Comparison of ENCODE assay signal across 25 cellular contexts in genomic region chr10:25063644-25064043, GRCh38. TPM values are rescaled to one million over a fixed set of nuclear protein-coding genes. Genes with fewer than 3 reads are reported as not detected.
DNase-seq lines count a peak whose midpoint lies in the region; ATAC-seq and TF ChIP-seq lines count a peak whose summit lies in the region.
"Had no signal": no experiment of that assay in that cellular context is flagged by ENCODE, and none has a peak within 500 bp of the region (broad histone marks: within the 10 kb centered on the region; RNA-seq: fewer than 3 reads in every experiment).

No MANE protein-coding gene starts in this region.

- no peak overlapping the region for H3K4ac ChIP-seq in trophoblast cell (ENCODE audit: low read depth, low read length)

- H3K27ac Mint-ChIP-seq in activated naive CD4-positive, alpha-beta T cell treated with anti-CD3 and anti-CD28 coated beads, Interleukin-2, amount 50 U/mL, for 72 hours = peak overlapping the region; percentile 4 to 77
- no peak overlapping the region for H3K27ac Mint-ChIP-seq in activated naive CD4-positive, alpha-beta T cell treated with anti-CD3 and anti-CD28 coated beads for 36 hours
- H3K27ac Mint-ChIP-seq: brain had no signal

- no peak for TF ChIP-seq CTCF in RWPE2 (IDR thresholded peaks at IDR 0.05; ENCODE audit: poor library complexity, severe bottlenecking)
- no peak for TF ChIP-seq CTCF in colonic mucosa (IDR thresholded peaks at IDR 0.05)

- H2BK120ac ChIP-seq in trophoblast cell (ENCODE audit: insufficient read depth, low read length, poor library complexity) = no peak overlapping the region

- H3K36me3 Mint-ChIP-seq in activated naive CD4-positive, alpha-beta T cell treated with anti-CD3 and anti-CD28 coated beads, Interleukin-2, amount 50 U/mL, for 72 hours = peaks cover 0 to 18% of the 10 kb centered on the region in 2 donors
- no peaks in the 10 kb centered on the region for H3K36me3 Mint-ChIP-seq in activated naive CD4-positive, alpha-beta T cell treated with anti-CD3 and anti-CD28 coated beads for 36 hours (ENCODE audit: low read depth)
- H3K36me3 Mint-ChIP-seq: brain had no signal

- H3K9ac ChIP-seq in colonic mucosa (ENCODE audit: low read depth in 2 of 2, low read length in 2 of 2) (no peak overlapping the region), trophoblast cell (ENCODE audit: low read length) (no peak overlapping the region)

- H3K36me3 ChIP-seq in RWPE2 (ENCODE audit: low read depth) = no peaks in the 10 kb centered on the region
- H3K36me3 ChIP-seq in colonic mucosa = no peaks in the 10 kb centered on the region
- no peaks in the 10 kb centered on the region for H3K36me3 ChIP-seq in trophoblast cell (ENCODE audit: control insufficient read depth in 1 of 2, insufficient read depth in 2 of 2, low read length in 2 of 2)
- H3K36me3 ChIP-seq: HAP-1 had no signal

- intact Hi-C loops in activated naive CD4-positive, alpha-beta T cell treated with anti-CD3 and anti-CD28 coated beads for 36 hours (cut with micrococcal nuclease) = loop anchor here (2.0 to 5.0 kb wide), 2 partner anchors 339 to 356 kb away; no protein-coding TSS in a partner anchor
- intact Hi-C loops in colonic mucosa (cut with DNase I) = no loop called here

- no peak overlapping the region for H3K4me3 Mint-ChIP-seq in activated naive CD4-positive, alpha-beta T cell treated with anti-CD3 and anti-CD28 coated beads for 36 hours
- H3K4me3 Mint-ChIP-seq: brain had no signal

- H3K18ac ChIP-seq in trophoblast cell (ENCODE audit: low read length) = no peak overlapping the region

- ATAC-seq in activated naive CD4-positive, alpha-beta T cell treated with anti-CD3 and anti-CD28 coated beads, Interleukin-2, amount 50 U/mL, for 72 hours = peak in 1 of 2 donors; percentile 39
- ATAC-seq in RWPE2 (ENCODE audit: low read depth) = no peak
- ATAC-seq in GM21423 (IDR thresholded peaks at IDR 0.05; ENCODE audit: unreplicated experiment) = no peak
- ATAC-seq: left lobe of liver, Panc1 had no signal

- H3K27ac ChIP-seq in RWPE2 (ENCODE audit: poor library complexity, severe bottlenecking) (peak overlapping the region; percentile 95), colonic mucosa (no peak overlapping the region), trophoblast cell (ENCODE audit: low read depth, low read length) (no peak overlapping the region)
- H3K27ac ChIP-seq: testis had no signal

- H3K14ac ChIP-seq in trophoblast cell (ENCODE audit: low read length) = no peak overlapping the region

- WGBS in trophoblast cell (ENCODE audit: extremely low coverage, insufficient coverage, insufficient read length) = no CpG with 5 or more reads among the region's 8 CpGs

- H3K4me1 ChIP-seq in RWPE2 (ENCODE audit: insufficient read depth, poor library complexity, severe bottlenecking) (peaks cover 39% of the 10 kb centered on the region), colonic mucosa (no peaks in the 10 kb centered on the region), trophoblast cell (ENCODE audit: control insufficient read depth in 1 of 2, insufficient read depth in 2 of 2, low read length in 2 of 2) (peaks cover 23 to 34% of the 10 kb centered on the region in 2 experiments)
- H3K4me1 ChIP-seq: testis had no signal

- H3K4me3 ChIP-seq in RWPE2 (ENCODE audit: severe bottlenecking) = no peak overlapping the region
- H3K4me3 ChIP-seq in colonic mucosa = no peak overlapping the region
- H3K4me3 ChIP-seq in trophoblast cell (ENCODE audit: low read depth, low read length) = no peak overlapping the region
- H3K4me3 ChIP-seq: HAP-1, testis had no signal

- H3K27me3 ChIP-seq in RWPE2 (ENCODE audit: insufficient read depth, poor library complexity, severe bottlenecking) (no peaks in the 10 kb centered on the region), colonic mucosa (no peaks in the 10 kb centered on the region), trophoblast cell (ENCODE audit: insufficient read depth, low read length) (no peaks in the 10 kb centered on the region)
- H3K27me3 ChIP-seq: testis had no signal

- H4K91ac ChIP-seq in trophoblast cell (ENCODE audit: low read depth, low read length) = peak overlapping the region; percentile 51

- H4K8ac ChIP-seq in trophoblast cell (ENCODE audit: low read depth, low read length) = no peak overlapping the region

- H3K4me2 ChIP-seq in trophoblast cell (ENCODE audit: low read length) = no peak overlapping the region

- CTCF ChIA-PET in activated naive CD4-positive, alpha-beta T cell treated with anti-CD3 and anti-CD28 coated beads for 36 hours (lab: Charles Lee) = no interaction called here

- H2AFZ ChIP-seq in trophoblast cell (ENCODE audit: insufficient read depth, low read length, poor library complexity) = no peak overlapping the region

- H2BK12ac ChIP-seq in trophoblast cell (ENCODE audit: low read length) = peak overlapping the region; percentile 88

- no peak for DNase-seq in activated naive CD4-positive, alpha-beta T cell treated with anti-CD3 and anti-CD28 coated beads, Interleukin-2, amount 50 U/mL, for 72 hours (ENCODE audit: low spot score in 2 of 2)
- DNase-seq in activated naive CD4-positive, alpha-beta T cell treated with anti-CD3 and anti-CD28 coated beads for 36 hours = no peak
- no peak for DNase-seq in RWPE2 (ENCODE audit: low spot score)
- peak; percentile 16 for DNase-seq in colonic mucosa
- DNase-seq in trophoblast cell = no peak
- DNase-seq in NCI-H69 (lab: John Stamatoyannopoulos, UW) = no peak
- DNase-seq: activated CD8-positive, alpha-beta memory T cell treated with anti-CD3 and anti-CD28 coated beads for 24 hours; activated gamma-delta T cell treated with Interleukin-2 at 50 U/mL for 16 hours; CD8-positive, alpha-beta memory T cell; DMS153; Karpas-422; mesendoderm; NCI-H1417; NCI-H2029 treated with DMSO at 0.1 percent for 48 hours; NCI-H526 treated with DMSO at 0.1 percent for 48 hours; SHP77 treated with DMSO at 0.1 percent for 48 hours; small intestine; stimulated activated naive CD4-positive, alpha-beta T cell treated with Interleukin-2 at 50 U/mL for 16 hours; testis had no signal

- no peak overlapping the region for H3K23ac ChIP-seq in trophoblast cell (ENCODE audit: low read length)

- no peaks in the 10 kb centered on the region for H3K27me3 Mint-ChIP-seq in activated naive CD4-positive, alpha-beta T cell treated with anti-CD3 and anti-CD28 coated beads for 36 hours (ENCODE audit: low read depth)
- H3K27me3 Mint-ChIP-seq: brain had no signal

- peaks cover 34% of the 10 kb centered on the region for H3K79me1 ChIP-seq in trophoblast cell (ENCODE audit: low read length)

- peaks cover 9% of the 10 kb centered on the region for H3K79me2 ChIP-seq in trophoblast cell (ENCODE audit: control insufficient read depth, insufficient read depth, low read length, poor library complexity)

- H3K9me3 ChIP-seq in RWPE2 (ENCODE audit: severe bottlenecking) (no peaks in the 10 kb centered on the region), colonic mucosa (no peaks in the 10 kb centered on the region), trophoblast cell (ENCODE audit: insufficient read depth, low read depth, low read length) (no peaks in the 10 kb centered on the region)
- H3K9me3 ChIP-seq: HAP-1, testis had no signal

- H3K4me1 Mint-ChIP-seq in activated naive CD4-positive, alpha-beta T cell treated with anti-CD3 and anti-CD28 coated beads for 36 hours (ENCODE audit: low read depth) = peaks cover 19% of the 10 kb centered on the region

- no peak overlapping the region for H2AK5ac ChIP-seq in trophoblast cell (ENCODE audit: low read length)

- H3K9me3 Mint-ChIP-seq in activated naive CD4-positive, alpha-beta T cell treated with anti-CD3 and anti-CD28 coated beads, Interleukin-2, amount 50 U/mL, for 72 hours = peaks cover 0 to 16% of the 10 kb centered on the region in 2 donors
- H3K9me3 Mint-ChIP-seq in activated naive CD4-positive, alpha-beta T cell treated with anti-CD3 and anti-CD28 coated beads for 36 hours = no peaks in the 10 kb centered on the region
- H3K9me3 Mint-ChIP-seq: CD8-positive, alpha-beta memory T cell had no signal

- H4K12ac ChIP-seq in trophoblast cell (ENCODE audit: low read depth, low read length) = no peak overlapping the region

- H2BK5ac ChIP-seq in trophoblast cell (ENCODE audit: low read depth, low read length, poor library complexity) = no peak overlapping the region

RNA-seq across cellular contexts. Expression of gene THNSL1, which starts 47.2 kb away (rescaled TPM):
- 1 to 10 TPM; 3.7 to 6.7 TPM for total RNA-seq in activated naive CD4-positive, alpha-beta T cell treated with anti-CD3 and anti-CD28 coated beads, Interleukin-2, amount 50 U/mL, for 72 hours
- 1 to 10 TPM; 6.3 to 7.1 TPM for total RNA-seq in activated naive CD4-positive, alpha-beta T cell treated with anti-CD3 and anti-CD28 coated beads for 36 hours
- 1 to 10 TPM; 2.3 to 4.5 TPM for total RNA-seq in colonic mucosa
- 1.0 and 1.2 TPM in 2 replicates for polyA plus RNA-seq in trophoblast cell (2013)

RNA-seq across cellular contexts. Expression of gene ENKUR, which starts 47.7 kb away (rescaled TPM):
- total RNA-seq in activated naive CD4-positive, alpha-beta T cell treated with anti-CD3 and anti-CD28 coated beads, Interleukin-2, amount 50 U/mL, for 72 hours = under 1 TPM in 1 of 2 donors, not detected in 1; 0.08 TPM
- total RNA-seq in activated naive CD4-positive, alpha-beta T cell treated with anti-CD3 and anti-CD28 coated beads for 36 hours = not detected
- total RNA-seq in colonic mucosa = under 1 TPM; 0.20 to 0.48 TPM
- 0.60 and 0.63 TPM in 2 replicates for polyA plus RNA-seq in trophoblast cell (2013)
- total RNA-seq: CD8-positive, alpha-beta memory T cell; glomerular endothelial cell had no signal
- polyA plus RNA-seq: CD8-positive, alpha-beta memory T cell had no signal
